ENCODE assay signal across 11 cellular contexts in genomic region chr19:2308114-2308556, GRCh38. TPM values are rescaled to one million over a fixed set of nuclear protein-coding genes. Genes with fewer than 3 reads are reported as not detected.
DNase-seq lines count a peak whose midpoint lies in the region; ATAC-seq and TF ChIP-seq lines count a peak whose summit lies in the region.
"Had no signal": no experiment of that assay in that cellular context is flagged by ENCODE, and none has a peak within 500 bp of the region (broad histone marks: within the 10 kb centered on the region; RNA-seq: fewer than 3 reads in every experiment).

A gene with protein sequence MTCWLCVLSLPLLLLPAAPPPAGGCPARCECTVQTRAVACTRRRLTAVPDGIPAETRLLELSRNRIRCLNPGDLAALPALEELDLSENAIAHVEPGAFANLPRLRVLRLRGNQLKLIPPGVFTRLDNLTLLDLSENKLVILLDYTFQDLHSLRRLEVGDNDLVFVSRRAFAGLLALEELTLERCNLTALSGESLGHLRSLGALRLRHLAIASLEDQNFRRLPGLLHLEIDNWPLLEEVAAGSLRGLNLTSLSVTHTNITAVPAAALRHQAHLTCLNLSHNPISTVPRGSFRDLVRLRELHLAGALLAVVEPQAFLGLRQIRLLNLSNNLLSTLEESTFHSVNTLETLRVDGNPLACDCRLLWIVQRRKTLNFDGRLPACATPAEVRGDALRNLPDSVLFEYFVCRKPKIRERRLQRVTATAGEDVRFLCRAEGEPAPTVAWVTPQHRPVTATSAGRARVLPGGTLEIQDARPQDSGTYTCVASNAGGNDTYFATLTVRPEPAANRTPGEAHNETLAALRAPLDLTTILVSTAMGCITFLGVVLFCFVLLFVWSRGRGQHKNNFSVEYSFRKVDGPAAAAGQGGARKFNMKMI (minus strand): TSS chr19:2308154. CDS start chr19:2291776, 16,378 bp downstream.

- no peaks in the 10 kb centered on the region for H3K36me3 ChIP-seq in hepatocyte (replicated peaks; ENCODE audit: insufficient read depth, low read depth)
- H3K36me3 ChIP-seq: heart right ventricle, transverse colon had no signal

- H3K9me2 ChIP-seq in hepatocyte (replicated peaks; ENCODE audit: insufficient read depth) = no peaks in the 10 kb centered on the region

- peaks cover 66% of the 10 kb centered on the region for H3K27me3 Mint-ChIP-seq in activated CD8-positive, alpha-beta memory T cell treated with anti-CD3 and anti-CD28 coated beads, Interleukin-2, amount 10 ng/mL, durations not matched to agents 7 days and 5 days
- peaks cover 34 to 64% of the 10 kb centered on the region in 2 donors for H3K27me3 Mint-ChIP-seq in T-cell
- H3K27me3 Mint-ChIP-seq in stimulated activated naive B cell treated with anti-CD40 and anti-IgM and Interleukin-4, amounts not matched to agents 10 μg/mL and 1 μg/mL and 100 μg/mL, for 72 hours = peaks cover 19 to 42% of the 10 kb centered on the region in 2 donors

- H3K36me3 Mint-ChIP-seq in activated CD8-positive, alpha-beta memory T cell treated with anti-CD3 and anti-CD28 coated beads, Interleukin-2, amount 10 ng/mL, durations not matched to agents 7 days and 5 days = no peaks in the 10 kb centered on the region
- H3K36me3 Mint-ChIP-seq in T-cell = no peaks in the 10 kb centered on the region
- peaks cover 0 to 2% of the 10 kb centered on the region in 2 donors for H3K36me3 Mint-ChIP-seq in stimulated activated naive B cell treated with anti-CD40 and anti-IgM and Interleukin-4, amounts not matched to agents 10 μg/mL and 1 μg/mL and 100 μg/mL, for 72 hours

- H3K4me2 ChIP-seq in hepatocyte = peak within 1 kb of the TSS; percentile 69

- H3K4me3 ChIP-seq in hepatocyte = no peak within 1 kb of the TSS
- H3K4me3 ChIP-seq: heart right ventricle had no signal

- WGBS in hepatocyte (ENCODE audit: low lambda C conversion rate, missing lambda C conversion rate) = 43% methylated on average over 2 of the region's 63 CpGs

- no peaks in the 10 kb centered on the region for H3K79me2 ChIP-seq in hepatocyte

- DNase-seq in activated CD8-positive, alpha-beta memory T cell treated with anti-CD3 and anti-CD28 coated beads, Interleukin-2, amount 10 ng/mL, durations not matched to agents 7 days and 5 days = no peak
- DNase-seq in activated CD8-positive, alpha-beta memory T cell treated with anti-CD3 and anti-CD28 coated beads, Interleukin-2, amount 50 U/mL, for 48 hours = no peak
- DNase-seq in T-cell = peak in 1 of 34 experiments; percentile 20
- DNase-seq in hepatocyte (ENCODE audit: low spot score) = no peak
- DNase-seq in stimulated activated naive B cell treated with anti-CD40 and anti-IgM and Interleukin-4, amounts not matched to agents 10 μg/mL and 1 μg/mL and 100 μg/mL, for 72 hours = no peak
- DNase-seq in SKM-1 (lab: John Stamatoyannopoulos, UW; ENCODE audit: unreplicated experiment) = no peak
- DNase-seq: heart right ventricle, SHP77, transverse colon had no signal

- H3K27ac Mint-ChIP-seq in activated CD8-positive, alpha-beta memory T cell treated with anti-CD3 and anti-CD28 coated beads, Interleukin-2, amount 10 ng/mL, durations not matched to agents 7 days and 5 days = no peak within 1 kb of the TSS
- peak within 1 kb of the TSS in 1 of 2 donors; percentile 36 for H3K27ac Mint-ChIP-seq in T-cell
- H3K27ac Mint-ChIP-seq in stimulated activated naive B cell treated with anti-CD40 and anti-IgM and Interleukin-4, amounts not matched to agents 10 μg/mL and 1 μg/mL and 100 μg/mL, for 72 hours = peak within 1 kb of the TSS; percentile 85

- CTCF ChIA-PET in activated CD8-positive, alpha-beta memory T cell treated with anti-CD3 and anti-CD28 coated beads, Interleukin-2, amount 10 ng/mL, durations not matched to agents 7 days and 5 days (lab: Charles Lee) = no interaction called here
- CTCF ChIA-PET in T-cell (lab: Charles Lee) = no interaction called here

- no peak within 1 kb of the TSS for H2AFZ ChIP-seq in hepatocyte

- peaks cover 22% of the 10 kb centered on the region for H3K27me3 ChIP-seq in hepatocyte

- no peaks in the 10 kb centered on the region for H3K9me3 Mint-ChIP-seq in activated CD8-positive, alpha-beta memory T cell treated with anti-CD3 and anti-CD28 coated beads, Interleukin-2, amount 10 ng/mL, durations not matched to agents 7 days and 5 days (ENCODE audit: low read depth)
- H3K9me3 Mint-ChIP-seq in T-cell = no peaks in the 10 kb centered on the region
- no peaks in the 10 kb centered on the region for H3K9me3 Mint-ChIP-seq in stimulated activated naive B cell treated with anti-CD40 and anti-IgM and Interleukin-4, amounts not matched to agents 10 μg/mL and 1 μg/mL and 100 μg/mL, for 72 hours

- ATAC-seq in activated CD8-positive, alpha-beta memory T cell treated with anti-CD3 and anti-CD28 coated beads, Interleukin-2, amount 10 ng/mL, durations not matched to agents 7 days and 5 days = peak; percentile 35
- peak; percentile 29 to 50 (median 48) for ATAC-seq in T-cell (replicated peaks in 1 of 4)
- ATAC-seq in stimulated activated naive B cell treated with anti-CD40 and anti-IgM and Interleukin-4, amounts not matched to agents 10 μg/mL and 1 μg/mL and 100 μg/mL, for 72 hours (replicated peaks) = peak; percentile 18 to 45
- no peak for ATAC-seq in HG03280 (IDR thresholded peaks at IDR 0.05; ENCODE audit: unreplicated experiment)
- no peak for ATAC-seq in HG02610 (IDR thresholded peaks at IDR 0.05; ENCODE audit: unreplicated experiment)
- ATAC-seq: heart right ventricle had no signal

- TF ChIP-seq CTCF in hepatocyte (IDR thresholded peaks at IDR 0.05; ENCODE audit: poor library complexity) = no peak

- POLR2A ChIA-PET in T-cell (lab: Charles Lee) = no interaction called here

- no peaks in the 10 kb centered on the region for H3K4me1 ChIP-seq in hepatocyte (ENCODE audit: insufficient read depth)

- no peaks in the 10 kb centered on the region for H4K20me1 ChIP-seq in hepatocyte (ENCODE audit: insufficient read depth, poor library complexity, severe bottlenecking)

- no peaks in the 10 kb centered on the region for H3K9me3 ChIP-seq in hepatocyte (ENCODE audit: low read depth)
- H3K9me3 ChIP-seq: heart right ventricle, transverse colon had no signal

- H3K27ac ChIP-seq in hepatocyte = no peak within 1 kb of the TSS
- H3K27ac ChIP-seq: heart right ventricle, transverse colon had no signal

- H3K4me1 Mint-ChIP-seq in activated CD8-positive, alpha-beta memory T cell treated with anti-CD3 and anti-CD28 coated beads, Interleukin-2, amount 10 ng/mL, durations not matched to agents 7 days and 5 days = peaks cover 5% of the 10 kb centered on the region
- peaks cover 7 to 14% (median 11%) of the 10 kb centered on the region in 3 donors for H3K4me1 Mint-ChIP-seq in T-cell
- peaks cover 21 to 46% of the 10 kb centered on the region in 2 donors for H3K4me1 Mint-ChIP-seq in stimulated activated naive B cell treated with anti-CD40 and anti-IgM and Interleukin-4, amounts not matched to agents 10 μg/mL and 1 μg/mL and 100 μg/mL, for 72 hours

- no peak within 1 kb of the TSS for H3K4me3 Mint-ChIP-seq in activated CD8-positive, alpha-beta memory T cell treated with anti-CD3 and anti-CD28 coated beads, Interleukin-2, amount 10 ng/mL, durations not matched to agents 7 days and 5 days
- H3K4me3 Mint-ChIP-seq in T-cell = peak within 1 kb of the TSS in 2 of 3 donors; percentile 15 to 72
- H3K4me3 Mint-ChIP-seq in stimulated activated naive B cell treated with anti-CD40 and anti-IgM and Interleukin-4, amounts not matched to agents 10 μg/mL and 1 μg/mL and 100 μg/mL, for 72 hours = peak within 1 kb of the TSS; percentile 76 to 79

RNA-seq across cellular contexts. Expression of the gene that starts here (rescaled TPM):
- under 1 TPM; 0.32 to 0.40 TPM for total RNA-seq in activated CD8-positive, alpha-beta memory T cell treated with anti-CD3 and anti-CD28 coated beads, Interleukin-2, amount 10 ng/mL, durations not matched to agents 7 days and 5 days
- total RNA-seq in T-cell (1 to 10 TPM in 2 of 5 donors, under 1 TPM in 3; 0.23 to 1.7 (median 0.99) TPM), hepatocyte (not detected in 2 replicates)
- polyA plus RNA-seq in hepatocyte = not detected in 2 replicates
- total RNA-seq: heart right ventricle had no signal
- polyA plus RNA-seq: heart right ventricle had no signal

Comparison
In these comparisons a context has a peak if more than half of its experiments do, and no peak if none do; other contexts are left out.
1. Peak in ATAC-seq in activated CD8-positive, alpha-beta memory T cell treated with anti-CD3 and anti-CD28 coated beads, Interleukin-2, amount 10 ng/mL, durations not matched to agents 7 days and 5 days; RNA of the gene not detected or under 1 TPM.
2. ATAC-seq: peak in T-cell (4 of 4) and stimulated activated naive B cell treated with anti-CD40 and anti-IgM and Interleukin-4, amounts not matched to agents 10 μg/mL and 1 μg/mL and 100 μg/mL, for 72 hours (2 of 2); none in HG03280 (single experiment) and HG02610 (single experiment).